Comparison of ENCODE assay signal across 8 cellular contexts in the genomic region with DNA sequence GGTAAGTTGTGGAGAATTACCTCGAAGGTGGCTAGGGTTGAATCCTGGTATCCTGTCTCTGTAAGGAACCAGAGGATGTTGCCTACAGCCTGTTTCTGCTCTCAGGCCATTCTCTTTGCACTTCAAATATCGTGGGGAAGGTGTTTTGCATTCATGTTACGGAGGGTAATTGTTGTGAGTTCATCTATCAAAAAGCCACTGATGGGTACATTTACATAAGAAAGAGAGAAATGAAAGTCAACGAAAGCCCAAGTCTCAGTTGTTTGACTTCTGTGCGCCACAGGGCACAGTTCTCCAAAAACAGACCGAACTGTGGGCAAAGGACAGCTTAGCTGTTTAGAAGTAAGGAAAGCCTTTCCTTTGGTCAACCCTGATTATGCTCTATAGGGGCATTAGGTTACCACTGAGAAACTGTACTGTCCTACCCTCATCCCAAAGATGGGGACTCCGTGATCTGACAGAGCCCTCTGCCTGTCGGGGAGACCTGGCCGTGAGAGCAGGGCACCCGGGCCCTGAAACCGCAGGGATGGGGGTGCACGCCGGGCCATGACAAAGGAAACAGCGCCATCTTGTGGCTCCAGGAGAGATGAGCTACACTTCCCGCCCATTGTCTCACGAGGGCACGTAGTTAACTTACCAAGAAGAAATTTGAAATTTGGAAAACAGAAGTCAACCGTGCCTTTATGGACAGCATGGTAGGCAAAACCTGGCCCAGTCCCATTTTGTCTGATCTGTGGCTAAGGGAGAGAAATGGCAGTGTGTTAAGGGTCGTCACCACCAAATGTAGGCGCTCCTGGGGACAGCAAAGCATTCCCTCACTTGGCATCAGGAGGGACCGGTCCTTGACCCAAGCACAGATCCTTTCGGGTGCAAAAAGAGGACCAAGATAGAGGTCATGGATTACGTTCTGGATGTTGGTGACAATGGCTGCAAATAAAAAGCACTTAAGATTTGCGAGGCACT.
DNase-seq lines count a peak whose midpoint lies in the region; ATAC-seq and TF ChIP-seq lines count a peak whose summit lies in the region.

No MANE protein-coding gene starts in this region.

- peaks cover 19% of the 10 kb centered on the region for H3K27me3 Mint-ChIP-seq in chondrocyte (ENCODE audit: low read depth)

- peaks cover 6% of the 10 kb centered on the region for H3K36me3 Mint-ChIP-seq in chondrocyte (ENCODE audit: low read depth)

- peaks cover 4% of the 10 kb centered on the region for H3K4me1 Mint-ChIP-seq in chondrocyte (ENCODE audit: low read depth)

- peaks cover 7% of the 10 kb centered on the region for H3K9me3 Mint-ChIP-seq in chondrocyte (ENCODE audit: low read depth)

- ATAC-seq in HG02885 (IDR thresholded peaks at IDR 0.05; ENCODE audit: poor library complexity, unreplicated experiment), result peak; percentile 79

- TF ChIP-seq CTCF in chondrocyte (IDR thresholded peaks at IDR 0.05), result peak; percentile 98

- H3K27ac Mint-ChIP-seq in chondrocyte (ENCODE audit: unreplicated experiment), result no peak overlapping the region

- DNase-seq in NK-92 treated with Interleukin-12 subunit alpha and Interleukin-12 subunit beta, amount 100 ng/mL, for 24 hours (lab: John Stamatoyannopoulos, UW), result peak; percentile 21
- no peak for DNase-seq in NK-92 (lab: John Stamatoyannopoulos, UW; ENCODE audit: unreplicated experiment)
- peak; percentile 3 for DNase-seq in NCI-H2107 treated with DMSO at 0.1 percent for 48 hours (lab: John Stamatoyannopoulos, UW; ENCODE audit: unreplicated experiment)
- peak; percentile 22 for DNase-seq in activated CD4-positive, alpha-beta T cell treated with anti-CD3 and anti-CD28 coated beads for 1 hour
- peak; percentile 86 for DNase-seq in chondrocyte (ENCODE audit: low spot score)
- DNase-seq in left kidney (ENCODE audit: low read depth, low spot score), result peak; percentile 87
- peak; percentile 51 for DNase-seq in stimulated activated CD4-positive, alpha-beta T cell treated with anti-CD3 and anti-CD28 coated beads, Interleukin-4, amount 100 ng/mL, for 1 hour

- H3K4me3 Mint-ChIP-seq in chondrocyte (ENCODE audit: unreplicated experiment), result no peak overlapping the region
